Comparison of ENCODE assay signal across 2 cellular contexts in the genomic region with DNA sequence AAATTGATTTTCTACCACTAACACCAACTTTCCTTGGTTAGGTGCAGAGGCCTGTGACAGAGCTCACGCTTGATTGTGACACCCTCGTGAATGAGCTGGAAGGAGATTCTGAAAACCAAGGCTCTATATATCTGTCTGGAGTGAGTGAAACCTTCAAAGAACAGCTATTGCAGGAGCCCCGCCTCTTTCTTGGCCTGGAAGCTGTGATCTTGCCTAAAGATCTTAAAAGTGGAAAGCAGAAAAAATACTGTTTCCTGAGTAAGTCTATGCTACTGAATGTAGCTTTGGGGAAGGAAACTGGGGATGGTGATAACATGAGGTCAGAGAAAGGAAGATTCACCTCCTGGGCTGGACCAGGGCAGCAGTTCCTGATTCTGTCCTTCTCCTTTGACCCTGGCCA.
TF ChIP-seq lines count a peak whose summit lies in the region.

No MANE protein-coding gene starts in this region.

TF ChIP-seq in liver, 16 proteins besides CTCF, POLR2A, EP300 and RAD21:
- TF ChIP-seq NR2F2 (IDR thresholded peaks at IDR 0.05): peak; percentile 40
- TF ChIP-seq, protein P1, sequence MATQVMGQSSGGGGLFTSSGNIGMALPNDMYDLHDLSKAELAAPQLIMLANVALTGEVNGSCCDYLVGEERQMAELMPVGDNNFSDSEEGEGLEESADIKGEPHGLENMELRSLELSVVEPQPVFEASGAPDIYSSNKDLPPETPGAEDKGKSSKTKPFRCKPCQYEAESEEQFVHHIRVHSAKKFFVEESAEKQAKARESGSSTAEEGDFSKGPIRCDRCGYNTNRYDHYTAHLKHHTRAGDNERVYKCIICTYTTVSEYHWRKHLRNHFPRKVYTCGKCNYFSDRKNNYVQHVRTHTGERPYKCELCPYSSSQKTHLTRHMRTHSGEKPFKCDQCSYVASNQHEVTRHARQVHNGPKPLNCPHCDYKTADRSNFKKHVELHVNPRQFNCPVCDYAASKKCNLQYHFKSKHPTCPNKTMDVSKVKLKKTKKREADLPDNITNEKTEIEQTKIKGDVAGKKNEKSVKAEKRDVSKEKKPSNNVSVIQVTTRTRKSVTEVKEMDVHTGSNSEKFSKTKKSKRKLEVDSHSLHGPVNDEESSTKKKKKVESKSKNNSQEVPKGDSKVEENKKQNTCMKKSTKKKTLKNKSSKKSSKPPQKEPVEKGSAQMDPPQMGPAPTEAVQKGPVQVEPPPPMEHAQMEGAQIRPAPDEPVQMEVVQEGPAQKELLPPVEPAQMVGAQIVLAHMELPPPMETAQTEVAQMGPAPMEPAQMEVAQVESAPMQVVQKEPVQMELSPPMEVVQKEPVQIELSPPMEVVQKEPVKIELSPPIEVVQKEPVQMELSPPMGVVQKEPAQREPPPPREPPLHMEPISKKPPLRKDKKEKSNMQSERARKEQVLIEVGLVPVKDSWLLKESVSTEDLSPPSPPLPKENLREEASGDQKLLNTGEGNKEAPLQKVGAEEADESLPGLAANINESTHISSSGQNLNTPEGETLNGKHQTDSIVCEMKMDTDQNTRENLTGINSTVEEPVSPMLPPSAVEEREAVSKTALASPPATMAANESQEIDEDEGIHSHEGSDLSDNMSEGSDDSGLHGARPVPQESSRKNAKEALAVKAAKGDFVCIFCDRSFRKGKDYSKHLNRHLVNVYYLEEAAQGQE (IDR thresholded peaks at IDR 0.05): no peak

TF ChIP-seq in HepG2, 621 proteins besides CTCF, POLR2A, EP300 and RAD21:
- TF ChIP-seq ZKSCAN5 (CRISPR knock-in tag; IDR thresholded peaks at IDR 0.05): no peak
- no peak for TF ChIP-seq ZNF317 (CRISPR knock-in tag; IDR thresholded peaks at IDR 0.05)
- TF ChIP-seq, protein P2, sequence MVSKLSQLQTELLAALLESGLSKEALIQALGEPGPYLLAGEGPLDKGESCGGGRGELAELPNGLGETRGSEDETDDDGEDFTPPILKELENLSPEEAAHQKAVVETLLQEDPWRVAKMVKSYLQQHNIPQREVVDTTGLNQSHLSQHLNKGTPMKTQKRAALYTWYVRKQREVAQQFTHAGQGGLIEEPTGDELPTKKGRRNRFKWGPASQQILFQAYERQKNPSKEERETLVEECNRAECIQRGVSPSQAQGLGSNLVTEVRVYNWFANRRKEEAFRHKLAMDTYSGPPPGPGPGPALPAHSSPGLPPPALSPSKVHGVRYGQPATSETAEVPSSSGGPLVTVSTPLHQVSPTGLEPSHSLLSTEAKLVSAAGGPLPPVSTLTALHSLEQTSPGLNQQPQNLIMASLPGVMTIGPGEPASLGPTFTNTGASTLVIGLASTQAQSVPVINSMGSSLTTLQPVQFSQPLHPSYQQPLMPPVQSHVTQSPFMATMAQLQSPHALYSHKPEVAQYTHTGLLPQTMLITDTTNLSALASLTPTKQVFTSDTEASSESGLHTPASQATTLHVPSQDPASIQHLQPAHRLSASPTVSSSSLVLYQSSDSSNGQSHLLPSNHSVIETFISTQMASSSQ (IDR thresholded peaks at IDR 0.05; ENCODE audit: low read depth): no peak
- TF ChIP-seq, protein P2 (CRISPR knock-in tag; IDR thresholded peaks at IDR 0.05; ENCODE audit: borderline replicate concordance): no peak
- no peak for TF ChIP-seq ZNF552 (CRISPR knock-in tag; IDR thresholded peaks at IDR 0.05; ENCODE audit: borderline replicate concordance)
- no peak for TF ChIP-seq ZNF768 (CRISPR knock-in tag; IDR thresholded peaks at IDR 0.05)
- no peak for TF ChIP-seq KAT8 (CRISPR knock-in tag; IDR thresholded peaks at IDR 0.05)
- TF ChIP-seq NCOR1 (IDR thresholded peaks at IDR 0.05; ENCODE audit: borderline replicate concordance, low read length): no peak
- no peak for TF ChIP-seq EEA1 (CRISPR knock-in tag; IDR thresholded peaks at IDR 0.05; ENCODE audit: borderline replicate concordance)
- no peak for TF ChIP-seq ZNF264 (CRISPR knock-in tag; IDR thresholded peaks at IDR 0.05)
- TF ChIP-seq JUND (CRISPR knock-in tag; IDR thresholded peaks at IDR 0.05): no peak
- TF ChIP-seq, protein P3, sequence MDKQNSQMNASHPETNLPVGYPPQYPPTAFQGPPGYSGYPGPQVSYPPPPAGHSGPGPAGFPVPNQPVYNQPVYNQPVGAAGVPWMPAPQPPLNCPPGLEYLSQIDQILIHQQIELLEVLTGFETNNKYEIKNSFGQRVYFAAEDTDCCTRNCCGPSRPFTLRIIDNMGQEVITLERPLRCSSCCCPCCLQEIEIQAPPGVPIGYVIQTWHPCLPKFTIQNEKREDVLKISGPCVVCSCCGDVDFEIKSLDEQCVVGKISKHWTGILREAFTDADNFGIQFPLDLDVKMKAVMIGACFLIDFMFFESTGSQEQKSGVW (CRISPR knock-in tag; IDR thresholded peaks at IDR 0.05; ENCODE audit: borderline replicate concordance): no peak
- TF ChIP-seq, protein P4, sequence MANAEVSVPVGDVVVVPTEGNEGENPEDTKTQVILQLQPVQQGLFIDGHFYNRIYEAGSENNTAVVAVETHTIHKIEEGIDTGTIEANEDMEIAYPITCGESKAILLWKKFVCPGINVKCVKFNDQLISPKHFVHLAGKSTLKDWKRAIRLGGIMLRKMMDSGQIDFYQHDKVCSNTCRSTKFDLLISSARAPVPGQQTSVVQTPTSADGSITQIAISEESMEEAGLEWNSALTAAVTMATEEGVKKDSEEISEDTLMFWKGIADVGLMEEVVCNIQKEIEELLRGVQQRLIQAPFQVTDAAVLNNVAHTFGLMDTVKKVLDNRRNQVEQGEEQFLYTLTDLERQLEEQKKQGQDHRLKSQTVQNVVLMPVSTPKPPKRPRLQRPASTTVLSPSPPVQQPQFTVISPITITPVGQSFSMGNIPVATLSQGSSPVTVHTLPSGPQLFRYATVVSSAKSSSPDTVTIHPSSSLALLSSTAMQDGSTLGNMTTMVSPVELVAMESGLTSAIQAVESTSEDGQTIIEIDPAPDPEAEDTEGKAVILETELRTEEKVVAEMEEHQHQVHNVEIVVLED (CRISPR knock-in tag; IDR thresholded peaks at IDR 0.05; ENCODE audit: borderline replicate concordance): no peak
- no peak for TF ChIP-seq ZNF224 (CRISPR knock-in tag; IDR thresholded peaks at IDR 0.05)
- TF ChIP-seq, protein P5, sequence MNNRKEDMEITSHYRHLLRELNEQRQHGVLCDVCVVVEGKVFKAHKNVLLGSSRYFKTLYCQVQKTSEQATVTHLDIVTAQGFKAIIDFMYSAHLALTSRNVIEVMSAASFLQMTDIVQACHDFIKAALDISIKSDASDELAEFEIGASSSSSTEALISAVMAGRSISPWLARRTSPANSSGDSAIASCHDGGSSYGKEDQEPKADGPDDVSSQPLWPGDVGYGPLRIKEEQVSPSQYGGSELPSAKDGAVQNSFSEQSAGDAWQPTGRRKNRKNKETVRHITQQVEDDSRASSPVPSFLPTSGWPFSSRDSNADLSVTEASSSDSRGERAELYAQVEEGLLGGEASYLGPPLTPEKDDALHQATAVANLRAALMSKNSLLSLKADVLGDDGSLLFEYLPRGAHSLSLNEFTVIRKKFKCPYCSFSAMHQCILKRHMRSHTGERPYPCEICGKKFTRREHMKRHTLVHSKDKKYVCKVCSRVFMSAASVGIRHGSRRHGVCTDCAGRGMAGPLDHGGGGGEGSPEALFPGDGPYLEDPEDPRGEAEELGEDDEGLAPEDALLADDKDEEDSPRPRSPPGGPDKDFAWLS (CRISPR knock-in tag; IDR thresholded peaks at IDR 0.05; ENCODE audit: borderline replicate concordance): no peak
- TF ChIP-seq KLF15 (CRISPR knock-in tag; IDR thresholded peaks at IDR 0.05; ENCODE audit: borderline replicate concordance): no peak
- no peak for TF ChIP-seq ZSCAN9 (CRISPR knock-in tag; IDR thresholded peaks at IDR 0.05; ENCODE audit: borderline replicate concordance)
TF ChIP-seq in HepG2: peak in this region for 0.
